ENCODE assay signal across 8 cellular contexts in the genomic region with DNA sequence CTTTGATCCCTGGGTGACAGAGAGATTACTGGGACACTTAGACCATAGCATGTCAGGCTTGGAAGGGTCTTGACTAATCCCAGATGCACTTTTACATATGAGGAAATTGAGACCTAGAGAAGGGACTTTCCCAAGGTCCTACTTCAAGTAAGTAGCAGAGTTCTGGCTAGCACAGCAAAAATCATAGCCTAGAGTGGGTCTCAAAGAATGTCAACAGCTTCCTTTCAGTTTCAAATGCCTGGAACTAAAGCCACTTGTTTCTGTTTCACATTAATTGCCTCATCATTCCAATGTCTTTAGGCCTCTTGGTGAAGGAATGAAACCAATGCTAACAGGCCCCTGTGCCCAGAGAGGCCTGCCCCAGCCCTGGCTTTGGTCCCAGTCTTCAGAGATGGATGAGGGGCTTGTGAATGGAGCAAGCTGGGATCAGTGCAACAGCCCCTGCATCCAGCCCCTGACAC. TPM values are rescaled to one million over a fixed set of nuclear protein-coding genes. Genes with fewer than 3 reads are reported as not detected.
DNase-seq lines count a peak whose midpoint lies in the region; ATAC-seq and TF ChIP-seq lines count a peak whose summit lies in the region.

No MANE protein-coding gene starts in this region.

- TF ChIP-seq CTCF in CD4-positive, alpha-beta T cell (IDR thresholded peaks at IDR 0.05): no peak

- no peak overlapping the region for H2BK120ac ChIP-seq in neuronal stem cell (ENCODE audit: low read depth, low read length)

- no peaks in the 10 kb centered on the region for H3K79me1 ChIP-seq in neuronal stem cell (ENCODE audit: low read depth, low read length)

- no peak for DNase-seq in CD4-positive, alpha-beta T cell
- DNase-seq in D341Med (ENCODE audit: low spot score): no peak
- DNase-seq in NCI-H2227 (lab: John Stamatoyannopoulos, UW; ENCODE audit: unreplicated experiment): no peak
- no peak for DNase-seq in activated CD4-positive, CD25-positive, alpha-beta regulatory T cell treated with anti-CD3 and anti-CD28 coated beads, Interleukin-2, amount 50 U/mL, for 72 hours
- DNase-seq in neuronal stem cell (ENCODE audit: low spot score): no peak

- H4K91ac ChIP-seq in neuronal stem cell (ENCODE audit: low read depth, low read length, poor library complexity): no peak overlapping the region

- no peaks in the 10 kb centered on the region for H3K27me3 ChIP-seq in CD4-positive, alpha-beta T cell (ENCODE audit: control insufficient read depth, insufficient read depth, low read length)
- H3K27me3 ChIP-seq in neuronal stem cell (ENCODE audit: control insufficient read depth in 3 of 3, insufficient read depth in 3 of 3, low read depth in 1 of 3, low read length in 3 of 3): peaks cover 0 to 50% (median 0%) of the 10 kb centered on the region in 3 experiments

- no peak overlapping the region for H3K4me3 Mint-ChIP-seq in CD4-positive, alpha-beta T cell
- H3K4me3 Mint-ChIP-seq in activated naive CD8-positive, alpha-beta T cell: no peak overlapping the region

- no peak overlapping the region for H3K27ac ChIP-seq in CD4-positive, alpha-beta T cell (ENCODE audit: low read depth, low read length)
- H3K27ac ChIP-seq in mesodermal cell (ENCODE audit: low read depth, low read length, severe bottlenecking) (peak overlapping the region; percentile 41), neuronal stem cell (replicated peaks; ENCODE audit: low read length) (no peak overlapping the region)

- no peak overlapping the region for H2BK5ac ChIP-seq in neuronal stem cell (ENCODE audit: low read length)

- no peak for ATAC-seq in CD4-positive, alpha-beta T cell (ENCODE audit: poor library complexity)
- peak; percentile 35 for ATAC-seq in HG02678 (IDR thresholded peaks at IDR 0.05; ENCODE audit: unreplicated experiment)

- H3K27ac Mint-ChIP-seq in CD4-positive, alpha-beta T cell: peak overlapping the region; percentile 81
- H3K27ac Mint-ChIP-seq in activated naive CD8-positive, alpha-beta T cell: peak overlapping the region; percentile 88

- no peaks in the 10 kb centered on the region for H3K9me3 Mint-ChIP-seq in CD4-positive, alpha-beta T cell
- no peaks in the 10 kb centered on the region for H3K9me3 Mint-ChIP-seq in activated naive CD8-positive, alpha-beta T cell (ENCODE audit: low read depth)

- no peak overlapping the region for H3K9ac ChIP-seq in neuronal stem cell (ENCODE audit: low read depth, low read length, poor library complexity)

- H3K4me1 Mint-ChIP-seq in CD4-positive, alpha-beta T cell (ENCODE audit: low read depth): peaks cover 23% of the 10 kb centered on the region
- peaks cover 34% of the 10 kb centered on the region for H3K4me1 Mint-ChIP-seq in activated naive CD8-positive, alpha-beta T cell (ENCODE audit: low read depth)

- H2BK15ac ChIP-seq in neuronal stem cell (ENCODE audit: low read length): no peak overlapping the region

- intact Hi-C loops in CD4-positive, alpha-beta T cell (cut with DNase I, micrococcal nuclease): no loop called here

- no peak overlapping the region for H2BK12ac ChIP-seq in neuronal stem cell (ENCODE audit: low read length)

- no peaks in the 10 kb centered on the region for H3K27me3 Mint-ChIP-seq in CD4-positive, alpha-beta T cell
- H3K27me3 Mint-ChIP-seq in activated naive CD8-positive, alpha-beta T cell: no peaks in the 10 kb centered on the region

- H3K18ac ChIP-seq in neuronal stem cell (ENCODE audit: low read length): no peak overlapping the region

- H3K23ac ChIP-seq in neuronal stem cell (ENCODE audit: low read depth, low read length, poor library complexity): no peak overlapping the region

- no peaks in the 10 kb centered on the region for H3K36me3 Mint-ChIP-seq in CD4-positive, alpha-beta T cell (ENCODE audit: low read depth)
- peaks cover 5% of the 10 kb centered on the region for H3K36me3 Mint-ChIP-seq in activated naive CD8-positive, alpha-beta T cell

- CTCF ChIA-PET in CD4-positive, alpha-beta T cell (lab: Charles Lee): no interaction called here

- no peak overlapping the region for H2AK5ac ChIP-seq in neuronal stem cell (ENCODE audit: low read depth, low read length)

- no peak overlapping the region for H4K8ac ChIP-seq in neuronal stem cell (ENCODE audit: low read depth, low read length)

- no peak overlapping the region for H3K4me2 ChIP-seq in neuronal stem cell (ENCODE audit: insufficient read depth, low read length, poor library complexity, severe bottlenecking)

- no peak overlapping the region for H3K4ac ChIP-seq in neuronal stem cell (ENCODE audit: low read length)

- H3K4me1 ChIP-seq in mesodermal cell (ENCODE audit: control insufficient read depth, insufficient read depth, low read length, poor library complexity, severe bottlenecking) (peaks cover 22% of the 10 kb centered on the region), neuronal stem cell (ENCODE audit: control insufficient read depth in 2 of 2, insufficient read depth in 1 of 2, low read depth in 1 of 2, low read length in 2 of 2) (peaks cover 0 to 6% of the 10 kb centered on the region in 2 donors)

- H2AFZ ChIP-seq in neuronal stem cell (ENCODE audit: low read length): no peak overlapping the region

- H3K4me3 ChIP-seq in mesodermal cell (ENCODE audit: extremely low read depth, insufficient read depth, low read length, poor library complexity, severe bottlenecking) (no peak overlapping the region), neuronal stem cell (ENCODE audit: low read length in 2 of 2) (no peak overlapping the region)

- POLR2A ChIA-PET in CD4-positive, alpha-beta T cell (lab: Charles Lee): no interaction called here

- no peak overlapping the region for H3K14ac ChIP-seq in neuronal stem cell (ENCODE audit: low read length)

- peaks cover under 1% of the 10 kb centered on the region for H3K9me3 ChIP-seq in CD4-positive, alpha-beta T cell (ENCODE audit: control insufficient read depth, low read length)
- H3K9me3 ChIP-seq in mesodermal cell (ENCODE audit: control insufficient read depth, low read length): peaks cover 4% of the 10 kb centered on the region
- H3K9me3 ChIP-seq in neuronal stem cell (replicated peaks in 1 of 2; ENCODE audit: control insufficient read depth in 2 of 2, insufficient read depth in 1 of 2, low read depth in 1 of 2, low read length in 2 of 2): no peaks in the 10 kb centered on the region

- H3K36me3 ChIP-seq in mesodermal cell (ENCODE audit: control insufficient read depth, insufficient read depth, low read length): no peaks in the 10 kb centered on the region
- H3K36me3 ChIP-seq in neuronal stem cell (replicated peaks in 1 of 2; ENCODE audit: control insufficient read depth in 2 of 2, insufficient read depth in 2 of 2, low read length in 2 of 2): no peaks in the 10 kb centered on the region

RNA-seq across cellular contexts. Expression of a gene that starts 26.6 kb away (rescaled TPM):
- 10 to 100 TPM; 10.4 to 12.7 TPM for total RNA-seq in CD4-positive, alpha-beta T cell
- 36.3 TPM for polyA plus RNA-seq in mesodermal cell (2013, experiment 1 of 2)
- 47.8 TPM for polyA plus RNA-seq in mesodermal cell (2013, experiment 2 of 2)
- polyA plus RNA-seq in neuronal stem cell (2013, experiment 1 of 2): 12.5 TPM
- 11.3 TPM for polyA plus RNA-seq in neuronal stem cell (2013, experiment 2 of 2)
